8 cellular contexts compared by ENCODE assay signal in genomic region chr4:173990126-173990878, GRCh38.
DNase-seq lines count a peak whose midpoint lies in the region; ATAC-seq and TF ChIP-seq lines count a peak whose summit lies in the region.

No MANE protein-coding gene starts in this region.

- H3K4me3 Mint-ChIP-seq in natural killer cell, result no peak overlapping the region

- no peaks in the 10 kb centered on the region for H3K27me3 Mint-ChIP-seq in natural killer cell (ENCODE audit: low read depth in 2 of 2)

- intact Hi-C loops in natural killer cell (cut with micrococcal nuclease), result no loop called here

- TF ChIP-seq CTCF in WI38 (IDR thresholded peaks at IDR 0.05; ENCODE audit: low read depth, low read length) (peak; percentile 10; the same call in 1 of the 2 replicates), natural killer cell (IDR thresholded peaks at IDR 0.05) (no peak)

- ATAC-seq in natural killer cell, result no peak

- H3K27ac Mint-ChIP-seq in natural killer cell, result no peak overlapping the region

- no peaks in the 10 kb centered on the region for H3K4me1 Mint-ChIP-seq in natural killer cell

- H3K36me3 Mint-ChIP-seq in natural killer cell, result no peaks in the 10 kb centered on the region

- no peak overlapping the region for H3K4me3 ChIP-seq in WI38 (ENCODE audit: low read depth, low read length)

- DNase-seq in D341Med (ENCODE audit: low spot score) (peak; percentile 31), HT-29 (ENCODE audit: low spot score) (peak; percentile 21), iPS-NIHi7 (ENCODE audit: extremely low spot score) (peak; percentile 50), HuH-7.5 (ENCODE audit: low spot score) (no peak), natural killer cell (no peak), DMS153 (lab: John Stamatoyannopoulos, UW) (no peak), SHP77 treated with DMSO at 0.1 percent for 48 hours (lab: John Stamatoyannopoulos, UW) (no peak)

- H3K9me3 Mint-ChIP-seq in natural killer cell, result peaks cover 5 to 6% of the 10 kb centered on the region in 2 donors

Comparison
In these comparisons a context has a peak if more than half of its experiments do, and no peak if none do; other contexts are left out.
1. DNase-seq: peak in D341Med (single experiment), HT-29 (single experiment) and iPS-NIHi7 (single experiment); none in HuH-7.5 (single experiment), natural killer cell (single experiment), DMS153 (single experiment) and SHP77 treated with DMSO at 0.1 percent for 48 hours (single experiment).